In the genomic region with DNA sequence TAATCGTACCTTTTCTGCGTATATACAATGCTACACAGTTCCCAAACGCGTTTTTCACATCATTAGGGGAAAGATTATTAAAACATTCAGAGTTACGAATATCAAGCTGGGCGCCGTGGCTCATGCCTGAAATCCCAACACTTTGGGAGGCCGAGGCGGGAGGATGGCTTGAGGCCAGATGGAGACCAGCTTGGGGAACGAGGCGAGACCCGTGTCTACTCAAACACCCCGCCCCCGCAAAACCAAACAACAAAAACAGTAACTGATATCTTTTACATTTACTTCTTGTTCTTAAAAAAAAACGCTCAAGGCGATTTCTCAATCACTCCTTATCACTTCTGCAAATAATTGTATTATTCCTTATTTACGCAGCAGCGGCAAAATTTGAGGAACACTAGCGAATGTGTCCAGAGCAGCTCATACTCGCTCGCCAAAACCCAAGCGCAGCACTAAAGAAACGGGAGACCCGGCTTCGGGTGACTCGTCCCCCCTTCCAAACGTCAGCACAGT, we compare ENCODE assay signal across 8 cellular contexts. TPM values are rescaled to one million over a fixed set of nuclear protein-coding genes. Genes with fewer than 3 reads are reported as not detected.
DNase-seq lines count a peak whose midpoint lies in the region; TF ChIP-seq lines count a peak whose summit lies in the region.

No MANE protein-coding gene starts in this region.

- H3K4ac ChIP-seq in neuronal stem cell (ENCODE audit: low read length) = no peak overlapping the region

- no peak overlapping the region for H2BK5ac ChIP-seq in neuronal stem cell (ENCODE audit: low read length)

- H3K9me3 ChIP-seq in PC-9 (ENCODE audit: insufficient read depth, low read depth) (no peaks in the 10 kb centered on the region), esophagus muscularis mucosa (no peaks in the 10 kb centered on the region), neuronal stem cell (replicated peaks in 1 of 2; ENCODE audit: control insufficient read depth in 2 of 2, insufficient read depth in 1 of 2, low read depth in 1 of 2, low read length in 2 of 2) (no peaks in the 10 kb centered on the region)

- H3K23ac ChIP-seq in neuronal stem cell (ENCODE audit: low read depth, low read length, poor library complexity) = no peak overlapping the region

- no peak overlapping the region for H2BK15ac ChIP-seq in neuronal stem cell (ENCODE audit: low read length)

- H3K27ac ChIP-seq in PC-9 = peak overlapping the region; percentile 53
- peak overlapping the region; percentile 96 to 100 (median 98) for H3K27ac ChIP-seq in esophagus muscularis mucosa (replicated peaks in 1 of 4)
- peak overlapping the region; percentile 75 for H3K27ac ChIP-seq in neuronal stem cell (replicated peaks; ENCODE audit: low read length)

- no peak for TF ChIP-seq POLR2A in esophagus muscularis mucosa (IDR thresholded peaks at IDR 0.05; ENCODE audit: low read depth)

- no peaks in the 10 kb centered on the region for H3K27me3 ChIP-seq in PC-9 (ENCODE audit: insufficient read depth, low read depth)
- no peaks in the 10 kb centered on the region for H3K27me3 ChIP-seq in esophagus muscularis mucosa
- H3K27me3 ChIP-seq in neuronal stem cell (ENCODE audit: control insufficient read depth in 3 of 3, insufficient read depth in 3 of 3, low read depth in 1 of 3, low read length in 3 of 3) = no peaks in the 10 kb centered on the region

- TF ChIP-seq CTCF in PC-9 (conservative IDR thresholded peaks at IDR 0.05) = no peak
- no peak for TF ChIP-seq CTCF in esophagus muscularis mucosa (IDR thresholded peaks at IDR 0.05)

- H3K79me1 ChIP-seq in neuronal stem cell (ENCODE audit: low read depth, low read length) = peaks cover 6% of the 10 kb centered on the region

- H4K91ac ChIP-seq in neuronal stem cell (ENCODE audit: low read depth, low read length, poor library complexity) = no peak overlapping the region

- H3K4me3 ChIP-seq in PC-9 (peak overlapping the region; percentile 79), esophagus muscularis mucosa (peak overlapping the region; percentile 93 to 100 (median 99)), neuronal stem cell (ENCODE audit: low read length in 2 of 2) (peak overlapping the region; percentile 72 to 89)

- H4K20me1 ChIP-seq in PC-9 (ENCODE audit: insufficient read depth) = peaks cover 24% of the 10 kb centered on the region

- H3K36me3 ChIP-seq in PC-9 (ENCODE audit: low read depth) = peaks cover 17% of the 10 kb centered on the region
- peaks cover 11 to 25% (median 16%) of the 10 kb centered on the region in 4 donors for H3K36me3 ChIP-seq in esophagus muscularis mucosa
- H3K36me3 ChIP-seq in neuronal stem cell (replicated peaks in 1 of 2; ENCODE audit: control insufficient read depth in 2 of 2, insufficient read depth in 2 of 2, low read length in 2 of 2) = peaks cover 9 to 28% of the 10 kb centered on the region in 2 donors

- H3K14ac ChIP-seq in neuronal stem cell (ENCODE audit: low read length) = no peak overlapping the region

- H2AK5ac ChIP-seq in neuronal stem cell (ENCODE audit: low read depth, low read length) = no peak overlapping the region

- in situ Hi-C loops in KBM-7 (cut with MboI; ENCODE audit: low pct_unique_long_range_greater_than_20kb, low sequenced_read_pairs) = no loop called here

- intact Hi-C loops in PC-9 (cut with micrococcal nuclease; ENCODE audit: unreplicated experiment) = loop anchor here (1.0 to 5.0 kb wide), 4 partner anchors 101 to 1275 kb away; partner anchors contain the start of genes LNP1, NFKBIZ, PCNP and SENP7
- intact Hi-C loops in esophagus muscularis mucosa (cut with DNase I) = loop anchor here (5.0 kb wide), 1 partner anchor 98 kb away; no protein-coding TSS in a partner anchor

- H3K4me1 ChIP-seq in PC-9 (replicated peaks; ENCODE audit: insufficient read depth) (peaks cover 22% of the 10 kb centered on the region), esophagus muscularis mucosa (peaks cover 21 to 43% (median 36%) of the 10 kb centered on the region in 4 donors), neuronal stem cell (ENCODE audit: control insufficient read depth in 2 of 2, insufficient read depth in 1 of 2, low read depth in 1 of 2, low read length in 2 of 2) (peaks cover 0 to 5% of the 10 kb centered on the region in 2 donors)

- H2AFZ ChIP-seq in PC-9 = peak overlapping the region; percentile 82
- peak overlapping the region; percentile 95 for H2AFZ ChIP-seq in neuronal stem cell (ENCODE audit: low read length)

- no peak overlapping the region for H4K8ac ChIP-seq in neuronal stem cell (ENCODE audit: low read depth, low read length)

- no peaks in the 10 kb centered on the region for H3K9me2 ChIP-seq in PC-9 (ENCODE audit: insufficient read depth)

- TSS peak; percentile 27 for BruUV-seq in PC-9 (replicated peaks; lab: Mats Ljungman, UMichigan)

- no peak overlapping the region for H3K9ac ChIP-seq in neuronal stem cell (ENCODE audit: low read depth, low read length, poor library complexity)

- peaks cover 47% of the 10 kb centered on the region for H3F3A ChIP-seq in PC-9 (ENCODE audit: insufficient read depth, low read depth)

- no peak overlapping the region for H2BK120ac ChIP-seq in neuronal stem cell (ENCODE audit: low read depth, low read length)

- CTCF ChIA-PET in PC-9 (lab: Charles Lee) = interaction anchor here (0.7 kb wide), 1 partner anchor 15 kb away, joined by 4 read pairs; no protein-coding TSS in a partner anchor

- H2BK12ac ChIP-seq in neuronal stem cell (ENCODE audit: low read length) = no peak overlapping the region

- H3K4me2 ChIP-seq in PC-9 = peak overlapping the region; percentile 87
- H3K4me2 ChIP-seq in neuronal stem cell (ENCODE audit: insufficient read depth, low read length, poor library complexity, severe bottlenecking) = peak overlapping the region; percentile 45

- no peak for TF ChIP-seq EP300 in esophagus muscularis mucosa (IDR thresholded peaks at IDR 0.05)

- DNase-seq in CD1c-positive myeloid dendritic cell (ENCODE audit: extremely low spot score) (peak; percentile 94), PC-9 (no peak), esophagus muscularis mucosa (ENCODE audit: extremely low spot score) (no peak), neuronal stem cell (ENCODE audit: low spot score) (no peak), GDM1 (lab: John Stamatoyannopoulos, UW) (no peak), medulla oblongata (ENCODE audit: extremely low spot score) (no peak), SHP77 treated with DMSO at 0.1 percent for 48 hours (lab: John Stamatoyannopoulos, UW) (no peak), KBM-7 (no peak)

- H3K79me2 ChIP-seq in PC-9 (ENCODE audit: low read depth) = peaks cover 57% of the 10 kb centered on the region

- H3K18ac ChIP-seq in neuronal stem cell (ENCODE audit: low read length) = no peak overlapping the region

- 12% methylated on average over 27 of the region's 27 CpGs for WGBS in esophagus muscularis mucosa
- no CpG with 5 or more reads among the region's 27 CpGs for WGBS in neuronal stem cell (ENCODE audit: extremely low coverage in 2 of 2, insufficient read length in 2 of 2, insufficient replicate concordance in 1 of 2), 2 donors

- POLR2A ChIA-PET in PC-9 (lab: Charles Lee; ENCODE audit: unreplicated experiment) = interaction anchor here (0.5 to 1.3 kb wide), 5 partner anchors 8 to 102 kb away, joined by 3 to 24 read pairs (median 4); partner anchors contain the start of genes PCNP and RPL24

RNA-seq across cellular contexts. Expression of gene ZBTB11, which starts 1.2 kb away (rescaled TPM):
- total RNA-seq in PC-9 (2021) (18.0 and 22.1 TPM in 2 replicates), esophagus muscularis mucosa (10 to 100 TPM; 15.3 to 20.8 (median 16.9) TPM)
- 6.0 TPM for polyA plus RNA-seq in neuronal stem cell (2013, experiment 1 of 2)
- polyA plus RNA-seq in neuronal stem cell (2013, experiment 2 of 2) = 6.1 TPM

RNA-seq across cellular contexts. Expression of gene RPL24, which starts 10.8 kb away (rescaled TPM):
- 1,834 and 1,944 TPM in 2 replicates for total RNA-seq in PC-9 (2021)
- total RNA-seq in esophagus muscularis mucosa = 1,000 to 10,000 TPM; 1,560 to 1,805 (median 1,727) TPM
- 3,875 TPM for polyA plus RNA-seq in neuronal stem cell (2013, experiment 1 of 2)
- 3,871 TPM for polyA plus RNA-seq in neuronal stem cell (2013, experiment 2 of 2)

RNA-seq across cellular contexts. Expression of gene CEP97, which starts 48.6 kb away (rescaled TPM):
- total RNA-seq in PC-9 (2021) = 13.4 and 20.6 TPM in 2 replicates
- 10 to 100 TPM in 1 of 4 donors, 1 to 10 TPM in 3; 7.2 to 10.4 (median 8.0) TPM for total RNA-seq in esophagus muscularis mucosa
- polyA plus RNA-seq in neuronal stem cell (2013, experiment 1 of 2) = 9.6 TPM
- 10.3 TPM for polyA plus RNA-seq in neuronal stem cell (2013, experiment 2 of 2)
